In the genomic region with DNA sequence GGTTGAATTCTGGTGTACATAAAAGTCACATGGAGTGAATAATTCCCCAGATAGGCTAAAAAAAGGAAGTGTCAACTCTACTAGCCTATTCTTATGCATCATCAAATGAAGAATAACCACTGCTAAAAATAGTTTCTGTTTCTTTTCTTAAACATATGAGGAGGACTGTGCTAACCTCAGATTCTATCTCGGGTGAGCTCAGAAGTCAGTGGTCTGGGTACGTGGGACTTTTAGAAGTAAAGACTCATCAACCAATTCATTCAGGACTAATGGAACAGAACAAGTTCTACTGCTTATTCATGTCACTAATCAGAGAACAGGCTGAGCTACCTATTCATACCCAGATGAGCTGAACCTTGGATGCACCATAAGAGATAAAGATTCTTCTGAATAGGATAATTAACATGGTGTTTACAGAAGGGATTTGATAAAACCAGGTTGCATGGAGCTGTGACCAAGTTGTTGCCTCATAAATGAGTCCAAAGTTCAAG, we compare ENCODE assay signal across 9 cellular contexts.
DNase-seq lines count a peak whose midpoint lies in the region; ATAC-seq, FAIRE-seq and TF ChIP-seq lines count a peak whose summit lies in the region.
"Had no signal": no experiment of that assay in that cellular context is flagged by ENCODE, and none has a peak within 500 bp of the region (broad histone marks: within the 10 kb centered on the region; RNA-seq: fewer than 3 reads in every experiment).

No MANE protein-coding gene starts in this region.

- no peak overlapping the region for H2AFZ ChIP-seq in SU-DHL-6 (ENCODE audit: low read depth, low read length, severe bottlenecking)

- no peaks in the 10 kb centered on the region for H3K9me2 ChIP-seq in SU-DHL-6 (replicated peaks; ENCODE audit: insufficient read depth, low read length)

- ATAC-seq in HG02981 (IDR thresholded peaks at IDR 0.05; ENCODE audit: unreplicated experiment) = peak; percentile 100
- ATAC-seq in stimulated activated naive CD8-positive, alpha-beta T cell treated with anti-CD3 and anti-CD28 coated beads, Interleukin-15, amount 100 ng/mL, for 72 hours = peak; percentile 99

- no peaks in the 10 kb centered on the region for H3K79me2 ChIP-seq in SU-DHL-6 (ENCODE audit: insufficient read depth, low read length)

- no peak overlapping the region for H3K9ac ChIP-seq in SU-DHL-6 (ENCODE audit: low read length)

- FAIRE-seq in RCC 7860 (lab: Jason Lieb, UNC) = no peak

- no peak overlapping the region for H3K27ac ChIP-seq in SU-DHL-6 (ENCODE audit: low read depth, low read length)
- H3K27ac ChIP-seq: SJSA1 had no signal

- no peaks in the 10 kb centered on the region for H3K36me3 ChIP-seq in SU-DHL-6 (ENCODE audit: low read length)
- H3K36me3 ChIP-seq: SJSA1 had no signal

- H3K4me3 Mint-ChIP-seq in stimulated activated naive CD8-positive, alpha-beta T cell treated with anti-CD3 and anti-CD28 coated beads, Interleukin-15, amount 100 ng/mL, for 72 hours = no peak overlapping the region

- no peak overlapping the region for H3K27ac Mint-ChIP-seq in stimulated activated naive CD8-positive, alpha-beta T cell treated with anti-CD3 and anti-CD28 coated beads, Interleukin-15, amount 100 ng/mL, for 72 hours

- no peaks in the 10 kb centered on the region for H4K20me1 ChIP-seq in SU-DHL-6 (ENCODE audit: low read depth, low read length)

- H3K4me2 ChIP-seq in SU-DHL-6 (ENCODE audit: low read depth, low read length, poor library complexity, severe bottlenecking) = peak overlapping the region; percentile 39

- H3F3A ChIP-seq in SU-DHL-6 (ENCODE audit: insufficient read depth) = no peaks in the 10 kb centered on the region

- H3K4me3 ChIP-seq in SU-DHL-6 (ENCODE audit: insufficient read depth, low read length, poor library complexity, severe bottlenecking) = peak overlapping the region; percentile 0
- H3K4me3 ChIP-seq: SJSA1 had no signal

- no peaks in the 10 kb centered on the region for H3K27me3 ChIP-seq in SU-DHL-6 (ENCODE audit: low read length)
- H3K27me3 ChIP-seq: SJSA1 had no signal

- no peaks in the 10 kb centered on the region for H3K9me3 Mint-ChIP-seq in stimulated activated naive CD8-positive, alpha-beta T cell treated with anti-CD3 and anti-CD28 coated beads, Interleukin-15, amount 100 ng/mL, for 72 hours

- DNase-seq in stimulated activated CD4-positive, alpha-beta T cell treated with anti-CD3 and anti-CD28 coated beads, Interleukin-1b, Interleukin-23, amount 100 ng/mL, for 48 hours = peak; percentile 6
- DNase-seq in stimulated activated CD4-positive, alpha-beta T cell treated with anti-CD3 and anti-CD28 coated beads, Interleukin-4, amount 100 ng/mL, for 4 hours = no peak
- peak; percentile 5 to 40 for DNase-seq in stimulated activated naive CD8-positive, alpha-beta T cell treated with anti-CD3 and anti-CD28 coated beads, Interleukin-15, amount 100 ng/mL, for 72 hours
- DNase-seq in DMS114 treated with DMSO at 0.1 percent for 48 hours (lab: John Stamatoyannopoulos, UW; ENCODE audit: unreplicated experiment) = no peak
- no peak for DNase-seq in islet precursor cell
- DNase-seq in RCC 7860 (ENCODE audit: low spot score) = no peak

- no peak for TF ChIP-seq CTCF in SU-DHL-6 (IDR thresholded peaks at IDR 0.05; ENCODE audit: insufficient read depth, low read length, poor library complexity, severe bottlenecking)

- H3K27me3 Mint-ChIP-seq in stimulated activated naive CD8-positive, alpha-beta T cell treated with anti-CD3 and anti-CD28 coated beads, Interleukin-15, amount 100 ng/mL, for 72 hours = peaks cover 67% of the 10 kb centered on the region

- no peaks in the 10 kb centered on the region for H3K9me3 ChIP-seq in SU-DHL-6 (ENCODE audit: insufficient read depth, low read length)

- H3K4me1 Mint-ChIP-seq in stimulated activated naive CD8-positive, alpha-beta T cell treated with anti-CD3 and anti-CD28 coated beads, Interleukin-15, amount 100 ng/mL, for 72 hours = peaks cover 16% of the 10 kb centered on the region

Comparison
In these comparisons a context has a peak if more than half of its experiments do, and no peak if none do; other contexts are left out.
1. DNase-seq: peak in stimulated activated CD4-positive, alpha-beta T cell treated with anti-CD3 and anti-CD28 coated beads, Interleukin-1b, Interleukin-23, amount 100 ng/mL, for 48 hours (single experiment) and stimulated activated naive CD8-positive, alpha-beta T cell treated with anti-CD3 and anti-CD28 coated beads, Interleukin-15, amount 100 ng/mL, for 72 hours (2 of 2); none in stimulated activated CD4-positive, alpha-beta T cell treated with anti-CD3 and anti-CD28 coated beads, Interleukin-4, amount 100 ng/mL, for 4 hours (0 of 2), DMS114 treated with DMSO at 0.1 percent for 48 hours (single experiment), islet precursor cell (single experiment) and RCC 7860 (single experiment).